In genomic region chr7:17401806-17402627, GRCh38 we compare ENCODE assay signal across 8 cellular contexts.
DNase-seq lines count a peak whose midpoint lies in the region; ATAC-seq and TF ChIP-seq lines count a peak whose summit lies in the region.

No MANE protein-coding gene starts in this region.

- H3K27me3 ChIP-seq in CD8-positive, alpha-beta T cell (ENCODE audit: insufficient read depth, low read length): no peaks in the 10 kb centered on the region

- H3K9me3 ChIP-seq in CD8-positive, alpha-beta T cell (ENCODE audit: low read length): no peaks in the 10 kb centered on the region

- H3K27ac Mint-ChIP-seq in CD8-positive, alpha-beta T cell: no peak overlapping the region
- peak overlapping the region in 1 of 2 donors; percentile 5 for H3K27ac Mint-ChIP-seq in T-cell

- peak overlapping the region; percentile 42 for H3K4me3 Mint-ChIP-seq in CD8-positive, alpha-beta T cell
- peak overlapping the region; percentile 47 to 63 (median 61) for H3K4me3 Mint-ChIP-seq in T-cell

- no peak overlapping the region for H3K27ac ChIP-seq in CD8-positive, alpha-beta T cell (ENCODE audit: low read depth, low read length)

- H3K9me3 Mint-ChIP-seq in CD8-positive, alpha-beta T cell: no peaks in the 10 kb centered on the region
- H3K9me3 Mint-ChIP-seq in T-cell: no peaks in the 10 kb centered on the region

- intact Hi-C loops in CD8-positive, alpha-beta T cell (cut with DNase I, micrococcal nuclease): no loop called here
- intact Hi-C loops in left colon (cut with DNase I, micrococcal nuclease): no loop called here

- CTCF ChIA-PET in CD8-positive, alpha-beta T cell (lab: Charles Lee): no interaction called here
- CTCF ChIA-PET in T-cell (lab: Charles Lee): no interaction called here

- ATAC-seq in CD8-positive, alpha-beta T cell: no peak
- ATAC-seq in GM19043 (IDR thresholded peaks at IDR 0.05; ENCODE audit: low read depth, unreplicated experiment): peak; percentile 62
- ATAC-seq in HG03045 (IDR thresholded peaks at IDR 0.05; ENCODE audit: unreplicated experiment): peak; percentile 69
- no peak for ATAC-seq in T-cell (replicated peaks in 1 of 4)
- no peak for ATAC-seq in left colon

- H3K36me3 ChIP-seq in CD8-positive, alpha-beta T cell (ENCODE audit: insufficient read depth, low read length): no peaks in the 10 kb centered on the region

- H3K36me3 Mint-ChIP-seq in CD8-positive, alpha-beta T cell: no peaks in the 10 kb centered on the region
- no peaks in the 10 kb centered on the region for H3K36me3 Mint-ChIP-seq in T-cell

- POLR2A ChIA-PET in CD8-positive, alpha-beta T cell (lab: Charles Lee): no interaction called here
- POLR2A ChIA-PET in T-cell (lab: Charles Lee): no interaction called here

- no peaks in the 10 kb centered on the region for H3K4me1 ChIP-seq in CD8-positive, alpha-beta T cell (ENCODE audit: insufficient read depth, low read length)

- H3K27me3 Mint-ChIP-seq in CD8-positive, alpha-beta T cell (ENCODE audit: low read depth): peaks cover 26% of the 10 kb centered on the region
- H3K27me3 Mint-ChIP-seq in T-cell: peaks cover 4 to 10% of the 10 kb centered on the region in 2 donors

- TF ChIP-seq CTCF in CD8-positive, alpha-beta T cell (IDR thresholded peaks at IDR 0.05): no peak

- no peak overlapping the region for H3K4me3 ChIP-seq in CD8-positive, alpha-beta T cell (ENCODE audit: low read depth, low read length)

- peaks cover 9% of the 10 kb centered on the region for H3K4me1 Mint-ChIP-seq in CD8-positive, alpha-beta T cell (ENCODE audit: low read depth)
- H3K4me1 Mint-ChIP-seq in T-cell: peaks cover 16 to 29% (median 18%) of the 10 kb centered on the region in 3 donors

- DNase-seq in CD8-positive, alpha-beta T cell: no peak
- no peak for DNase-seq in T-cell
- no peak for DNase-seq in ureter (ENCODE audit: low spot score)
- DNase-seq in NCI-H2171 (lab: John Stamatoyannopoulos, UW): no peak
- DNase-seq in left colon: no peak
- DNase-seq in COLO829 (ENCODE audit: low spot score): no peak

Comparison
In these comparisons a context has a peak if more than half of its experiments do, and no peak if none do; other contexts are left out.
1. ATAC-seq: peak in GM19043 (single experiment) and HG03045 (single experiment); none in CD8-positive, alpha-beta T cell (single experiment), T-cell (0 of 4) and left colon (single experiment).